ENCODE assay signal across 1 cellular context in the genomic region with DNA sequence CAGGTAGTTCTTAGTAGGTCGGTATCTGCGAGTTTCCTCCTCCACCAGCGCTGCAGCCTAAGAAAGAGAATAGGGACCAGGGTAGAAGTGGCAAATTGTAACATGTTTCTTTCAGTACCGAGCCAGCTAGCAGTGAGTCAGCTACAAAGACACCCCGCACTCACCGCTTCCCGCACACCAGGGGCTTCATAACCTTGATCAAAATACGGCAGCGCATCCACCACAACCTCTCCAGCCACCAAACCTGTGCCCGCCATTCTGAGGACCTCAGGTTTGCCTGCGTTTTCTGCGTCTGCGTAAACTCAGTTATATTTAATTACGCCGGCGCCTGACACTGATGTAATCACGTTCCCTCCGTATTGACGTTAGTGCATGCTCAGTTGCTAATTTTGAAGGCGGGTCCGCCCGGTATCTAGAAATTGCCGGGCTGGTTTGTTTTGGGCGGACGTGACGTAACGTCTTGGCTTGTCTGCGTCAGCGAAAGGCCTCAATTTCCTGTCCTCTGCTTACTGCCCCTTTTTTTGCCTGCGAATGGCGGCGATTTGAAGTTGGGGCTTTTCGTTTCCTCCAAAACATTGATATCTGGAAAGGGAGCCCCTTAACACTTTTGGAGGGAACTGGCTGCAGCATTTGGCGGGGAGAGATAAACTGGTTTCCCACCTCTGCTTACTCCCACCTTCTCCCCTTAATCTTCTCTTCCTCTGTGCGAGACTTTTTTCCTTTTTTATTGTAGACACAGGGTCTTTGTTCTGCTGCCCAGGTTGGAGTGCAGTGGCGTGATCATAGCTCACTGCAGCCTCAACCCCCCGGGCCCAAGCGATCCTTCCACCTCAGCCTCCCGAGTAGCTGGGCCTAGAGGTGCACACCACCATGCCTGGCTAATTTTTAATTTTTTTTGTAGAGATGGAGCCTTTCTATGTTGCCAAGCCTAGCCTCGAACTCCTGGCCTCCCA.
TF ChIP-seq lines count a peak whose summit lies in the region.

A gene (minus strand): TSS at position 281 of the 953 bp plus-strand sequence. CDS start 24 bp downstream, at position 257.

TF ChIP-seq in HEK293, 187 proteins besides CTCF, POLR2A, EP300 and RAD21 (continued from another document and continues in another):
- TF ChIP-seq, protein P1, sequence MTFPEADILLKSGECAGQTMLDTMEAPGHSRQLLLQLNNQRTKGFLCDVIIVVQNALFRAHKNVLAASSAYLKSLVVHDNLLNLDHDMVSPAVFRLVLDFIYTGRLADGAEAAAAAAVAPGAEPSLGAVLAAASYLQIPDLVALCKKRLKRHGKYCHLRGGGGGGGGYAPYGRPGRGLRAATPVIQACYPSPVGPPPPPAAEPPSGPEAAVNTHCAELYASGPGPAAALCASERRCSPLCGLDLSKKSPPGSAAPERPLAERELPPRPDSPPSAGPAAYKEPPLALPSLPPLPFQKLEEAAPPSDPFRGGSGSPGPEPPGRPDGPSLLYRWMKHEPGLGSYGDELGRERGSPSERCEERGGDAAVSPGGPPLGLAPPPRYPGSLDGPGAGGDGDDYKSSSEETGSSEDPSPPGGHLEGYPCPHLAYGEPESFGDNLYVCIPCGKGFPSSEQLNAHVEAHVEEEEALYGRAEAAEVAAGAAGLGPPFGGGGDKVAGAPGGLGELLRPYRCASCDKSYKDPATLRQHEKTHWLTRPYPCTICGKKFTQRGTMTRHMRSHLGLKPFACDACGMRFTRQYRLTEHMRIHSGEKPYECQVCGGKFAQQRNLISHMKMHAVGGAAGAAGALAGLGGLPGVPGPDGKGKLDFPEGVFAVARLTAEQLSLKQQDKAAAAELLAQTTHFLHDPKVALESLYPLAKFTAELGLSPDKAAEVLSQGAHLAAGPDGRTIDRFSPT (tag by site-specific recombination; IDR thresholded peaks at IDR 0.05), result no peak
- TF ChIP-seq WT1 (tag by site-specific recombination; IDR thresholded peaks at IDR 0.05) (no peak), ZXDB (tag by site-specific recombination; IDR thresholded peaks at IDR 0.05) (peak; percentile 74), ZNF221 (tag by site-specific recombination; IDR thresholded peaks at IDR 0.05; ENCODE audit: borderline replicate concordance) (no peak), ZNF302 (tag by site-specific recombination; IDR thresholded peaks at IDR 0.05; ENCODE audit: low read depth) (no peak; the same call in 1 of the 2 replicates), ZNF76 (tag by site-specific recombination; IDR thresholded peaks at IDR 0.05; ENCODE audit: borderline replicate concordance, low read depth) (no peak), ZBTB7A (tag by site-specific recombination; IDR thresholded peaks at IDR 0.05; ENCODE audit: low read depth) (no peak), ZNF585B (tag by site-specific recombination; IDR thresholded peaks at IDR 0.05) (no peak), ZNF175 (tag by site-specific recombination; IDR thresholded peaks at IDR 0.05) (no peak), REPIN1 (tag by site-specific recombination; IDR thresholded peaks at IDR 0.05; ENCODE audit: low read depth) (no peak), ZNF600 (tag by site-specific recombination; IDR thresholded peaks at IDR 0.05) (peak; percentile 9; the same call in 1 of the 2 replicates), SP7 (tag by site-specific recombination; IDR thresholded peaks at IDR 0.05) (peak; percentile 70), ZNF792 (tag by site-specific recombination; IDR thresholded peaks at IDR 0.05) (no peak), GLI4 (tag by site-specific recombination; IDR thresholded peaks at IDR 0.05) (no peak), ZNF521 (tag by site-specific recombination; IDR thresholded peaks at IDR 0.05) (no peak), ZNF169 (tag by site-specific recombination; IDR thresholded peaks at IDR 0.05) (no peak), ZNF394 (tag by site-specific recombination; IDR thresholded peaks at IDR 0.05; ENCODE audit: borderline replicate concordance) (peak; percentile 20; the same call in 1 of the 2 replicates), ZFP41 (tag by site-specific recombination; IDR thresholded peaks at IDR 0.05; ENCODE audit: borderline replicate concordance) (no peak), ZNF530 (tag by site-specific recombination; IDR thresholded peaks at IDR 0.05; ENCODE audit: low read depth) (no peak), ZNF510 (tag by site-specific recombination; IDR thresholded peaks at IDR 0.05; ENCODE audit: insufficient replicate concordance) (no peak), ZNF707 (tag by site-specific recombination; IDR thresholded peaks at IDR 0.05) (no peak), ZNF391 (tag by site-specific recombination; IDR thresholded peaks at IDR 0.05; ENCODE audit: borderline replicate concordance, low read depth) (no peak), ZNF610 (tag by site-specific recombination; IDR thresholded peaks at IDR 0.05; ENCODE audit: borderline replicate concordance) (no peak), ZNF747 (tag by site-specific recombination; IDR thresholded peaks at IDR 0.05) (no peak), PRDM1 (tag by site-specific recombination; IDR thresholded peaks at IDR 0.05) (no peak), ZNF266 (tag by site-specific recombination; IDR thresholded peaks at IDR 0.05; ENCODE audit: low read depth) (no peak), HOXA7 (CRISPR knock-in tag; IDR thresholded peaks at IDR 0.05; ENCODE audit: borderline replicate concordance) (no peak), ZNF174 (tag by site-specific recombination; IDR thresholded peaks at IDR 0.05) (no peak), ZNF248 (tag by site-specific recombination; IDR thresholded peaks at IDR 0.05) (no peak), OVOL3 (tag by site-specific recombination; IDR thresholded peaks at IDR 0.05) (peak; percentile 87; the same call in 1 of the 2 replicates), ZNF596 (tag by site-specific recombination; IDR thresholded peaks at IDR 0.05) (no peak), ZNF423 (tag by site-specific recombination; IDR thresholded peaks at IDR 0.05) (no peak), ZNF558 (tag by site-specific recombination; IDR thresholded peaks at IDR 0.05) (no peak), YY1 (tag by site-specific recombination; IDR thresholded peaks at IDR 0.05) (peak; percentile 76), ZNF626 (tag by site-specific recombination; IDR thresholded peaks at IDR 0.05) (no peak), ZNF341 (tag by site-specific recombination; IDR thresholded peaks at IDR 0.05; ENCODE audit: low read depth) (no peak), ZSCAN23 (tag by site-specific recombination; IDR thresholded peaks at IDR 0.05) (no peak), ZNF664 (tag by site-specific recombination; IDR thresholded peaks at IDR 0.05) (no peak)
- TF ChIP-seq, protein P2, sequence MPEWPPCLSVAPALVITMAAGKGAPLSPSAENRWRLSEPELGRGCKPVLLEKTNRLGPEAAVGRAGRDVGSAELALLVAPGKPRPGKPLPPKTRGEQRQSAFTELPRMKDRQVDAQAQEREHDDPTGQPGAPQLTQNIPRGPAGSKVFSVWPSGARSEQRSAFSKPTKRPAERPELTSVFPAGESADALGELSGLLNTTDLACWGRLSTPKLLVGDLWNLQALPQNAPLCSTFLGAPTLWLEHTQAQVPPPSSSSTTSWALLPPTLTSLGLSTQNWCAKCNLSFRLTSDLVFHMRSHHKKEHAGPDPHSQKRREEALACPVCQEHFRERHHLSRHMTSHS (tag by site-specific recombination; IDR thresholded peaks at IDR 0.05), result no peak
- TF ChIP-seq, protein P3, sequence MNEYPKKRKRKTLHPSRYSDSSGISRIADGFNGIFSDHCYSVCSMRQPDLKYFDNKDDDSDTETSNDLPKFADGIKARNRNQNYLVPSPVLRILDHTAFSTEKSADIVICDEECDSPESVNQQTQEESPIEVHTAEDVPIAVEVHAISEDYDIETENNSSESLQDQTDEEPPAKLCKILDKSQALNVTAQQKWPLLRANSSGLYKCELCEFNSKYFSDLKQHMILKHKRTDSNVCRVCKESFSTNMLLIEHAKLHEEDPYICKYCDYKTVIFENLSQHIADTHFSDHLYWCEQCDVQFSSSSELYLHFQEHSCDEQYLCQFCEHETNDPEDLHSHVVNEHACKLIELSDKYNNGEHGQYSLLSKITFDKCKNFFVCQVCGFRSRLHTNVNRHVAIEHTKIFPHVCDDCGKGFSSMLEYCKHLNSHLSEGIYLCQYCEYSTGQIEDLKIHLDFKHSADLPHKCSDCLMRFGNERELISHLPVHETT (tag by site-specific recombination; IDR thresholded peaks at IDR 0.05), result peak; percentile 44; the same call in 1 of the 2 replicates
- TF ChIP-seq, protein P4, sequence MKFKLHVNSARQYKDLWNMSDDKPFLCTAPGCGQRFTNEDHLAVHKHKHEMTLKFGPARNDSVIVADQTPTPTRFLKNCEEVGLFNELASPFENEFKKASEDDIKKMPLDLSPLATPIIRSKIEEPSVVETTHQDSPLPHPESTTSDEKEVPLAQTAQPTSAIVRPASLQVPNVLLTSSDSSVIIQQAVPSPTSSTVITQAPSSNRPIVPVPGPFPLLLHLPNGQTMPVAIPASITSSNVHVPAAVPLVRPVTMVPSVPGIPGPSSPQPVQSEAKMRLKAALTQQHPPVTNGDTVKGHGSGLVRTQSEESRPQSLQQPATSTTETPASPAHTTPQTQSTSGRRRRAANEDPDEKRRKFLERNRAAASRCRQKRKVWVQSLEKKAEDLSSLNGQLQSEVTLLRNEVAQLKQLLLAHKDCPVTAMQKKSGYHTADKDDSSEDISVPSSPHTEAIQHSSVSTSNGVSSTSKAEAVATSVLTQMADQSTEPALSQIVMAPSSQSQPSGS (tag by site-specific recombination; IDR thresholded peaks at IDR 0.05; ENCODE audit: low read depth), result peak; percentile 98
- TF ChIP-seq, protein P5, sequence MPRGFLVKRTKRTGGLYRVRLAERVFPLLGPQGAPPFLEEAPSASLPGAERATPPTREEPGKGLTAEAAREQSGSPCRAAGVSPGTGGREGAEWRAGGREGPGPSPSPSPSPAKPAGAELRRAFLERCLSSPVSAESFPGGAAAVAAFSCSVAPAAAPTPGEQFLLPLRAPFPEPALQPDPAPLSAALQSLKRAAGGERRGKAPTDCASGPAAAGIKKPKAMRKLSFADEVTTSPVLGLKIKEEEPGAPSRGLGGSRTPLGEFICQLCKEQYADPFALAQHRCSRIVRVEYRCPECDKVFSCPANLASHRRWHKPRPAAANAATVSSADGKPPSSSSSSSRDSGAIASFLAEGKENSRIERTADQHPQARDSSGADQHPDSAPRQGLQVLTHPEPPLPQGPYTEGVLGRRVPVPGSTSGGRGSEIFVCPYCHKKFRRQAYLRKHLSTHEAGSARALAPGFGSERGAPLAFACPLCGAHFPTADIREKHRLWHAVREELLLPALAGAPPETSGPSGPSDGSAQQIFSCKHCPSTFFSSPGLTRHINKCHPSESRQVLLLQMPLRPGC (tag by site-specific recombination; IDR thresholded peaks at IDR 0.05), result no peak
- TF ChIP-seq, protein P6, sequence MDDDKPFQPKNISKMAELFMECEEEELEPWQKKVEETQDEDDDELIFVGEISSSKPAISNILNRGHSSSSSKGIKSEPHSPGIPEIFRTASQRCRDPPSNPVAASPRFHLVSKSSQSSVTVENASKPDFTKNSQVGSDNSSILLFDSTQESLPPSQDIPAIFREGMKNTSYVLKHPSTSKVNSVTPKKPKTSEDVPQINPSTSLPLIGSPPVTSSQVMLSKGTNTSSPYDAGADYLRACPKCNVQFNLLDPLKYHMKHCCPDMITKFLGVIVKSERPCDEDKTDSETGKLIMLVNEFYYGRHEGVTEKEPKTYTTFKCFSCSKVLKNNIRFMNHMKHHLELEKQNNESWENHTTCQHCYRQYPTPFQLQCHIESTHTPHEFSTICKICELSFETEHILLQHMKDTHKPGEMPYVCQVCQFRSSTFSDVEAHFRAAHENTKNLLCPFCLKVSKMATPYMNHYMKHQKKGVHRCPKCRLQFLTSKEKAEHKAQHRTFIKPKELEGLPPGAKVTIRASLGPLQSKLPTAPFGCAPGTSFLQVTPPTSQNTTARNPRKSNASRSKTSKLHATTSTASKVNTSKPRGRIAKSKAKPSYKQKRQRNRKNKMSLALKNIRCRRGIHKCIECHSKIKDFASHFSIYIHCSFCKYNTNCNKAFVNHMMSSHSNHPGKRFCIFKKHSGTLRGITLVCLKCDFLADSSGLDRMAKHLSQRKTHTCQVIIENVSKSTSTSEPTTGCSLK (tag by site-specific recombination; IDR thresholded peaks at IDR 0.05), result no peak
- TF ChIP-seq, protein P7, sequence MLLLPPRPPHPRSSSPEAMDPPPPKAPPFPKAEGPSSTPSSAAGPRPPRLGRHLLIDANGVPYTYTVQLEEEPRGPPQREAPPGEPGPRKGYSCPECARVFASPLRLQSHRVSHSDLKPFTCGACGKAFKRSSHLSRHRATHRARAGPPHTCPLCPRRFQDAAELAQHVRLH (tag by site-specific recombination; IDR thresholded peaks at IDR 0.05), result no peak
- TF ChIP-seq, protein P8, sequence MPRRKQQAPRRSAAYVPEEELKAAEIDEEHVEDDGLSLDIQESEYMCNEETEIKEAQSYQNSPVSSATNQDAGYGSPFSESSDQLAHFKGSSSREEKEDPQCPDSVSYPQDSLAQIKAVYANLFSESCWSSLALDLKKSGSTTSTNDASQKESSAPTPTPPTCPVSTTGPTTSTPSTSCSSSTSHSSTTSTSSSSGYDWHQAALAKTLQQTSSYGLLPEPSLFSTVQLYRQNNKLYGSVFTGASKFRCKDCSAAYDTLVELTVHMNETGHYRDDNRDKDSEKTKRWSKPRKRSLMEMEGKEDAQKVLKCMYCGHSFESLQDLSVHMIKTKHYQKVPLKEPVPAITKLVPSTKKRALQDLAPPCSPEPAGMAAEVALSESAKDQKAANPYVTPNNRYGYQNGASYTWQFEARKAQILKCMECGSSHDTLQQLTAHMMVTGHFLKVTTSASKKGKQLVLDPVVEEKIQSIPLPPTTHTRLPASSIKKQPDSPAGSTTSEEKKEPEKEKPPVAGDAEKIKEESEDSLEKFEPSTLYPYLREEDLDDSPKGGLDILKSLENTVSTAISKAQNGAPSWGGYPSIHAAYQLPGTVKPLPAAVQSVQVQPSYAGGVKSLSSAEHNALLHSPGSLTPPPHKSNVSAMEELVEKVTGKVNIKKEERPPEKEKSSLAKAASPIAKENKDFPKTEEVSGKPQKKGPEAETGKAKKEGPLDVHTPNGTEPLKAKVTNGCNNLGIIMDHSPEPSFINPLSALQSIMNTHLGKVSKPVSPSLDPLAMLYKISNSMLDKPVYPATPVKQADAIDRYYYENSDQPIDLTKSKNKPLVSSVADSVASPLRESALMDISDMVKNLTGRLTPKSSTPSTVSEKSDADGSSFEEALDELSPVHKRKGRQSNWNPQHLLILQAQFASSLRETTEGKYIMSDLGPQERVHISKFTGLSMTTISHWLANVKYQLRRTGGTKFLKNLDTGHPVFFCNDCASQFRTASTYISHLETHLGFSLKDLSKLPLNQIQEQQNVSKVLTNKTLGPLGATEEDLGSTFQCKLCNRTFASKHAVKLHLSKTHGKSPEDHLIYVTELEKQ (tag by site-specific recombination; IDR thresholded peaks at IDR 0.05; ENCODE audit: borderline replicate concordance), result no peak
